ENCODE assay signal across 1 cellular context in the genomic region with DNA sequence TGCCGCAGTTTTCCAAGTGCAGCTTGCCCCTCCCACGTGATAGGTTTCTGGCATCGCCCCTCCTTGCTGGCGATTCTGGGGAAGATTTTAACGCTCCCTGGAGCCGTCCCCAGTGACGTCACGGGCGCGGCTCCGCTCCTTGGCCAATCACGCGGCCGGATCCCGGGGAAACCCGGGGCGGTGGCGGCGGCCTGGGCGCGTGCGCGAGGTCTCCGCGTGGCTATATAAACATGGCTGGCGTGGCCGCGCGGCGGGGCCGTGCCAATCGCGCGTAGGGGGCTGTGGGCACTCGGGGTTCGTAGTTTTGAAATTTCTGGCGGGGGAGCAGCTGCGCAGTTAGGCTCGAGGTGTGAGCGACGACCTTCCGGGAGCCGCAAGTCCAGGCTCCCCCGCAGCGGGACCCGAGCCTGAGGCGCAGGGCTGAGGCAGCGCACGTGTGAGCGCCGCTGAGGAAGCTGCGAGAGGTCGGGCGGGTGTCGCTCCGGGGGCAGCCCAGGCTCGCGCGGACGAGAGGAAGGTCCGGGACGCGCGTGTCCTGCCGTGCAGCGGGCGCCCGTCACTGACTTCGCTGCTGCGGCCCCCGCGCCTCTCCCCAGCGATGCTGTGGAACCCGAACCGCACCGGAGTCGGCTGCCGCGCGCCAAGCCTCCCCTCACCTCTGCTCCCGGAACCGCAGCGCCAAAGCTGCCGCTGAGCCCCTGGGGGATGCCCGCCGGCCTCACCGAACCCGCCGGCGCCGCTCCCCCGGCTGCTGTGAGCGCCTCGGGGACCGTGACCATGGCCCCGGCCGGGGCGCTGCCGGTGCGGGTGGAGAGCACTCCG.
TF ChIP-seq lines count a peak whose summit lies in the region.

A gene with protein sequence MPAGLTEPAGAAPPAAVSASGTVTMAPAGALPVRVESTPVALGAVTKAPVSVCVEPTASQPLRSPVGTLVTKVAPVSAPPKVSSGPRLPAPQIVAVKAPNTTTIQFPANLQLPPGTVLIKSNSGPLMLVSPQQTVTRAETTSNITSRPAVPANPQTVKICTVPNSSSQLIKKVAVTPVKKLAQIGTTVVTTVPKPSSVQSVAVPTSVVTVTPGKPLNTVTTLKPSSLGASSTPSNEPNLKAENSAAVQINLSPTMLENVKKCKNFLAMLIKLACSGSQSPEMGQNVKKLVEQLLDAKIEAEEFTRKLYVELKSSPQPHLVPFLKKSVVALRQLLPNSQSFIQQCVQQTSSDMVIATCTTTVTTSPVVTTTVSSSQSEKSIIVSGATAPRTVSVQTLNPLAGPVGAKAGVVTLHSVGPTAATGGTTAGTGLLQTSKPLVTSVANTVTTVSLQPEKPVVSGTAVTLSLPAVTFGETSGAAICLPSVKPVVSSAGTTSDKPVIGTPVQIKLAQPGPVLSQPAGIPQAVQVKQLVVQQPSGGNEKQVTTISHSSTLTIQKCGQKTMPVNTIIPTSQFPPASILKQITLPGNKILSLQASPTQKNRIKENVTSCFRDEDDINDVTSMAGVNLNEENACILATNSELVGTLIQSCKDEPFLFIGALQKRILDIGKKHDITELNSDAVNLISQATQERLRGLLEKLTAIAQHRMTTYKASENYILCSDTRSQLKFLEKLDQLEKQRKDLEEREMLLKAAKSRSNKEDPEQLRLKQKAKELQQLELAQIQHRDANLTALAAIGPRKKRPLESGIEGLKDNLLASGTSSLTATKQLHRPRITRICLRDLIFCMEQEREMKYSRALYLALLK (plus strand): TSS at position 217 of the 822 bp plus-strand sequence. CDS start 489 bp downstream, at position 706.

TF ChIP-seq in K562, 482 proteins besides CTCF, POLR2A, EP300 and RAD21 (continued from another document):
- TF ChIP-seq, protein P1, sequence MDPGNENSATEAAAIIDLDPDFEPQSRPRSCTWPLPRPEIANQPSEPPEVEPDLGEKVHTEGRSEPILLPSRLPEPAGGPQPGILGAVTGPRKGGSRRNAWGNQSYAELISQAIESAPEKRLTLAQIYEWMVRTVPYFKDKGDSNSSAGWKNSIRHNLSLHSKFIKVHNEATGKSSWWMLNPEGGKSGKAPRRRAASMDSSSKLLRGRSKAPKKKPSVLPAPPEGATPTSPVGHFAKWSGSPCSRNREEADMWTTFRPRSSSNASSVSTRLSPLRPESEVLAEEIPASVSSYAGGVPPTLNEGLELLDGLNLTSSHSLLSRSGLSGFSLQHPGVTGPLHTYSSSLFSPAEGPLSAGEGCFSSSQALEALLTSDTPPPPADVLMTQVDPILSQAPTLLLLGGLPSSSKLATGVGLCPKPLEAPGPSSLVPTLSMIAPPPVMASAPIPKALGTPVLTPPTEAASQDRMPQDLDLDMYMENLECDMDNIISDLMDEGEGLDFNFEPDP (CRISPR knock-in tag; IDR thresholded peaks at IDR 0.05): no peak
- TF ChIP-seq, protein P2, sequence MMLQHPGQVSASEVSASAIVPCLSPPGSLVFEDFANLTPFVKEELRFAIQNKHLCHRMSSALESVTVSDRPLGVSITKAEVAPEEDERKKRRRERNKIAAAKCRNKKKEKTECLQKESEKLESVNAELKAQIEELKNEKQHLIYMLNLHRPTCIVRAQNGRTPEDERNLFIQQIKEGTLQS (IDR thresholded peaks at IDR 0.05): peak; percentile 91
- TF ChIP-seq, protein P2 (CRISPR knock-in tag; conservative IDR thresholded peaks at IDR 0.05): no peak
